ENCODE assay signal across 8 cellular contexts in genomic region chr1:56477164-56478111, GRCh38.
DNase-seq lines count a peak whose midpoint lies in the region; ATAC-seq and TF ChIP-seq lines count a peak whose summit lies in the region.

No MANE protein-coding gene starts in this region.

- intact Hi-C loops in ascending aorta (cut with DNase I) = loop anchor here (10.0 kb wide), 1 partner anchor 97 kb away; the partner anchor contains the start of gene PLPP3
- intact Hi-C loops in psoas muscle (cut with DNase I) = no loop called here

- H3K27me3 ChIP-seq in ascending aorta (no peaks in the 10 kb centered on the region), psoas muscle (ENCODE audit: insufficient read depth in 3 of 3, low read length in 2 of 3) (no peaks in the 10 kb centered on the region)

- WGBS in psoas muscle, 3 donors = 3 to 6% (median 3%) methylated on average over 62 of the region's 62 CpGs

- no peaks in the 10 kb centered on the region for H3K36me3 ChIP-seq in ascending aorta
- no peaks in the 10 kb centered on the region for H3K36me3 ChIP-seq in psoas muscle (ENCODE audit: insufficient read depth in 1 of 2, low read depth in 1 of 2)

- DNase-seq in ascending aorta (ENCODE audit: low spot score in 2 of 2) (peak in 1 of 2 donors; percentile 77), hippocampal formation (lab: John Stamatoyannopoulos, UW) (peak; percentile 49 to 62), psoas muscle (peak; percentile 59 to 83)
- DNase-seq in effector CD8-positive, alpha-beta T cell (lab: John Stamatoyannopoulos, UW) = no peak
- no peak for DNase-seq in NK-92 treated with Interleukin-12 subunit alpha and Interleukin-12 subunit beta, amount 100 ng/mL, for 24 hours (lab: John Stamatoyannopoulos, UW)

- H3K4me1 ChIP-seq in ascending aorta (no peaks in the 10 kb centered on the region), psoas muscle (no peaks in the 10 kb centered on the region)

- peak; percentile 70 for ATAC-seq in GM18907 (IDR thresholded peaks at IDR 0.05; ENCODE audit: unreplicated experiment)
- ATAC-seq in psoas muscle = peak; percentile 77 to 87 (median 80)
- no peak for ATAC-seq in HG02852 (IDR thresholded peaks at IDR 0.05; ENCODE audit: unreplicated experiment)
- ATAC-seq in HG03095 (IDR thresholded peaks at IDR 0.05; ENCODE audit: unreplicated experiment) = no peak

- peak overlapping the region; percentile 80 to 89 for H3K27ac ChIP-seq in ascending aorta
- H3K27ac ChIP-seq in psoas muscle = peak overlapping the region; percentile 69

- TF ChIP-seq CTCF in ascending aorta (IDR thresholded peaks at IDR 0.05) (no peak), psoas muscle (IDR thresholded peaks at IDR 0.05) (no peak)

- H3K4me3 ChIP-seq in ascending aorta = peak overlapping the region; percentile 66 to 94
- H3K4me3 ChIP-seq in psoas muscle = peak overlapping the region; percentile 78

- no peaks in the 10 kb centered on the region for H3K9me3 ChIP-seq in ascending aorta
- H3K9me3 ChIP-seq in psoas muscle = no peaks in the 10 kb centered on the region

Comparison
In these comparisons a context has a peak if more than half of its experiments do, and no peak if none do; other contexts are left out.
1. ATAC-seq: peak in GM18907 (single experiment) and psoas muscle (4 of 4); none in HG02852 (single experiment) and HG03095 (single experiment).
2. DNase-seq: peak in hippocampal formation (2 of 2) and psoas muscle (2 of 2); none in effector CD8-positive, alpha-beta T cell (single experiment) and NK-92 treated with Interleukin-12 subunit alpha and Interleukin-12 subunit beta, amount 100 ng/mL, for 24 hours (single experiment).